Comparison of ENCODE assay signal across 8 cellular contexts in the genomic region with DNA sequence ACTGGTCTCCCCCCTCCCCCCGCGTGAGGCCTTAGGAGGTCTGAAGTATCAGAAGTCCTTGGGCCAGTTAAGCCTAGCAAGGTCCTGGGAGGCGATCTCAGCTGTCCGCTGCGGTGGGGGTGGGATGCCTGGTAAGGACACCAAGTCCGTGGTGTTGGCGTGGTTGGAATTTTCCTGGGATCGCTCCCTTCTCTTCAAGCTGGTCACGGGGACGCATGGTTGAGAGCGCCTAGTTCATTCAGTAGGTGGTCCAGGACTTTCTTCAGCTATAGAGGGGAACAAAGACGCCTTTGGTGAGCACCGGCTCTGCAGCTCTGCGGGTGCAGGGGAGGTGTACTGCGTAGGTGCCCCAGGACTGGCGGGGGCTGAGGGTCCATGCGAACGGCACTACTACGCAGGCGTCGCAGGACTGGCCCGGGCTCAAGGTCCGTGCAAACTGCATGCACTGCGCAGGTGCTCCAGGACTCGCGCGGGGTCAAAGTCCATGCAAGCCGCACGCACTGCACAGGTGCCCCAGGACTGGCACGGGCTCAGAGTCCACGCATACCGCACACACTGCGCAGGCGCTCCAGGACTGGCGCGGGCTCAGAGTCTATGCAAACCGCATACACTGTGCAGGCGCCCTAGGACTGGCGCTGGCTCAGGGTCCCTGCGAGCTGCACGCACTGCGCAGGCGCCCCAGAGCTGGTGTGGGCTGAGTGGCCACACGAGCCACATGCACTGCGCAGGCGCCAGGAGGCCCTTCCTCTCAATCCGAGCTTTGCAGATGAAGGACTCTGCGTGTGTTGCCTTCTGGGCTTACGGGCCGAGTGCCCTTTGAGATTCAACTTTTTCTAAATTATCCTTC. TPM values are rescaled to one million over a fixed set of nuclear protein-coding genes. Genes with fewer than 3 reads are reported as not detected.
DNase-seq lines count a peak whose midpoint lies in the region; ATAC-seq and TF ChIP-seq lines count a peak whose summit lies in the region.

No MANE protein-coding gene starts in this region.

- no peaks in the 10 kb centered on the region for H3K9me3 Mint-ChIP-seq in activated B cell treated with CpG ODN at 0.5 μM for 24 hours

- CTCF ChIA-PET in activated B cell treated with CpG ODN at 0.5 μM for 24 hours (lab: Charles Lee) = no interaction called here

- DNase-seq in COLO829 (ENCODE audit: low spot score) (peak; percentile 43), LNCaP clone FGC (ENCODE audit: low read depth) (peak; percentile 63), activated B cell treated with CpG ODN at 0.5 μM for 24 hours (peak; percentile 35), cardiac fibroblast (ENCODE audit: low read depth in 2 of 2) (peak; percentile 75 to 88), left lobe of liver (ENCODE audit: low spot score) (peak; percentile 95), GDM1 (lab: John Stamatoyannopoulos, UW) (no peak)
- DNase-seq in stimulated activated CD4-positive, alpha-beta T cell treated with anti-CD3 and anti-CD28 coated beads, Interleukin-4, amount 100 ng/mL, for 1 hour = peak; percentile 65

- H3K4me1 Mint-ChIP-seq in activated B cell treated with CpG ODN at 0.5 μM for 24 hours = peaks cover 35% of the 10 kb centered on the region

- peak overlapping the region; percentile 24 for H3K27ac Mint-ChIP-seq in activated B cell treated with CpG ODN at 0.5 μM for 24 hours

- no peak for TF ChIP-seq CTCF in LNCaP clone FGC (IDR thresholded peaks at IDR 0.05; ENCODE audit: control insufficient read depth, extremely low read depth, insufficient read depth)
- TF ChIP-seq CTCF in activated B cell treated with CpG ODN at 0.5 μM for 24 hours (IDR thresholded peaks at IDR 0.05) = no peak
- TF ChIP-seq CTCF in cardiac fibroblast (IDR thresholded peaks at IDR 0.05; ENCODE audit: low read depth, low read length) = no peak

- H3K36me3 Mint-ChIP-seq in activated B cell treated with CpG ODN at 0.5 μM for 24 hours (ENCODE audit: low read depth) = peaks cover 2% of the 10 kb centered on the region

- POLR2A ChIA-PET in activated B cell treated with CpG ODN at 0.5 μM for 24 hours (lab: Charles Lee) = interaction anchor here (0.6 kb wide), 1 partner anchor 50 kb away, joined by 3 read pairs; no protein-coding TSS in a partner anchor

- peak overlapping the region; percentile 46 for H3K4me3 Mint-ChIP-seq in activated B cell treated with CpG ODN at 0.5 μM for 24 hours

- H3K27me3 Mint-ChIP-seq in activated B cell treated with CpG ODN at 0.5 μM for 24 hours = no peaks in the 10 kb centered on the region

- intact Hi-C loops in activated B cell treated with CpG ODN at 0.5 μM for 24 hours (cut with micrococcal nuclease) = loop anchor here (5.0 kb wide), 1 partner anchor 878 kb away; no protein-coding TSS in a partner anchor

- ATAC-seq in activated B cell treated with CpG ODN at 0.5 μM for 24 hours (ENCODE audit: low read depth) = peak; percentile 42
- ATAC-seq in left lobe of liver = peak; percentile 74
- ATAC-seq in GM18517 (IDR thresholded peaks at IDR 0.05; ENCODE audit: unreplicated experiment) = no peak

- H3K4me3 ChIP-seq in LNCaP clone FGC (ENCODE audit: low read depth, low read length) (peak overlapping the region; percentile 54), cardiac fibroblast (replicated peaks in 1 of 2; ENCODE audit: low read depth in 2 of 2, low read length in 2 of 2) (peak overlapping the region; percentile 42 to 43)

RNA-seq across cellular contexts. Expression of a gene that starts 36.6 kb away (rescaled TPM):
- total RNA-seq in activated B cell treated with CpG ODN at 0.5 μM for 24 hours = 344 and 443 TPM in 2 replicates
- 31.7 TPM for total RNA-seq in left lobe of liver

Comparison
In these comparisons a context has a peak if more than half of its experiments do, and no peak if none do; other contexts are left out.
1. RNA of a gene that starts 36.6 kb away (total RNA-seq): 344 to 443 TPM in activated B cell treated with CpG ODN at 0.5 μM for 24 hours; 31.7 TPM in left lobe of liver (single experiment); every median in the first group is over 10 times any median in the second.